ENCODE assay signal across 7 cellular contexts in genomic region chr1:211735208-211736170, GRCh38.
DNase-seq lines count a peak whose midpoint lies in the region; TF ChIP-seq lines count a peak whose summit lies in the region.

No MANE protein-coding gene starts in this region.

- TF ChIP-seq CTCF in glutamatergic neuron (IDR thresholded peaks at IDR 0.05; ENCODE audit: partially characterized antibody, unreplicated experiment): no peak

- H3K36me3 Mint-ChIP-seq in glutamatergic neuron (ENCODE audit: unreplicated experiment): no peaks in the 10 kb centered on the region

- peaks cover 31% of the 10 kb centered on the region for H3K4me1 Mint-ChIP-seq in glutamatergic neuron (ENCODE audit: low read depth, unreplicated experiment)

- peak; percentile 82 for DNase-seq in HK-2 (ENCODE audit: unreplicated experiment)
- DNase-seq in T1000 (lab: John Stamatoyannopoulos, UW): peak; percentile 92
- no peak for DNase-seq in glutamatergic neuron
- peak; percentile 96 for DNase-seq in superior temporal gyrus (ENCODE audit: extremely low spot score)
- no peak for DNase-seq in NCI-H774 (lab: John Stamatoyannopoulos, UW)
- no peak for DNase-seq in posterior vena cava (ENCODE audit: low spot score)
- no peak for DNase-seq in DMS 273 (lab: John Stamatoyannopoulos, UW; ENCODE audit: unreplicated experiment)

- intact Hi-C loops in posterior vena cava (cut with DNase I): no loop called here

- H3K9me3 Mint-ChIP-seq in glutamatergic neuron (ENCODE audit: unreplicated experiment): peaks cover 5% of the 10 kb centered on the region

- peaks cover 5% of the 10 kb centered on the region for H3K27me3 Mint-ChIP-seq in glutamatergic neuron (ENCODE audit: unreplicated experiment)

- peak overlapping the region; percentile 10 for H3K27ac Mint-ChIP-seq in glutamatergic neuron (ENCODE audit: unreplicated experiment)

- no peak overlapping the region for H3K4me3 Mint-ChIP-seq in glutamatergic neuron (ENCODE audit: unreplicated experiment)

Comparison
In these comparisons a context has a peak if more than half of its experiments do, and no peak if none do; other contexts are left out.
1. DNase-seq: peak in HK-2 (single experiment), T1000 (single experiment) and superior temporal gyrus (single experiment); none in glutamatergic neuron (single experiment), NCI-H774 (single experiment), posterior vena cava (single experiment) and DMS 273 (single experiment).